ENCODE assay signal across 8 cellular contexts in the genomic region with DNA sequence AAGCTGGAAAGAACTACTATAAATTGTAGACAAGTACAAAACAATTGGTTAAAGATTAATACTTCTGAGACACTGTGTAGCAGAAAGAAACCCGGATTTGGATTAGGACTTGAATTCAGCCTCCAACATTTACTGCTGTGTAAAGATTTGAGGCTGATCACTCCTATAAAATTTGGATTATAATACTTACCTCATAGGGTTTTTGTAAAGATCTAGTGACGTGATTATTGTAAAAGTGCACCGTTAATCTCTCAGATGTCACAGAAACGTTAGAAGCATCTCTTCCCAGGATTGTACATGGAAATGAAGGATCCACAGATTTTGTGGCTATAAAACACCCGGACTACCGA. TPM values are rescaled to one million over a fixed set of nuclear protein-coding genes. Genes with fewer than 3 reads are reported as not detected.
A peak's percentile ranks its signal among the peaks of the same experiment; 100 is the strongest.
DNase-seq lines count a peak whose midpoint lies in the region; ATAC-seq and TF ChIP-seq lines count a peak whose summit lies in the region.

No MANE protein-coding gene starts in this region.

- no peak for TF ChIP-seq POLR2A in breast epithelium (IDR thresholded peaks at IDR 0.05)
- no peak for TF ChIP-seq POLR2A in erythroblast (IDR thresholded peaks at IDR 0.05; ENCODE audit: low read length)

- H3K4me3 ChIP-seq in GM12864 (ENCODE audit: low read depth, low read length) (peak overlapping the region; percentile 84), breast epithelium (peak overlapping the region; percentile 83 to 90 (median 90)), neutrophil (ENCODE audit: low read depth in 1 of 2, low read length in 1 of 2) (peak overlapping the region; percentile 76 to 89)

- TF ChIP-seq CTCF in GM12864 (IDR thresholded peaks at IDR 0.05; ENCODE audit: low read depth, low read length, missing control alignments) (no peak), breast epithelium (IDR thresholded peaks at IDR 0.05) (no peak), neutrophil (IDR thresholded peaks at IDR 0.05) (no peak)

- H3K27ac ChIP-seq in breast epithelium: peak overlapping the region; percentile 83 to 89
- peak overlapping the region; percentile 77 for H3K27ac ChIP-seq in neutrophil

- no peaks in the 10 kb centered on the region for H3K27me3 ChIP-seq in breast epithelium
- peaks cover 11% of the 10 kb centered on the region for H3K27me3 ChIP-seq in neutrophil

- ATAC-seq in HG03135 (IDR thresholded peaks at IDR 0.05; ENCODE audit: unreplicated experiment) (peak; percentile 11), HG02759 (IDR thresholded peaks at IDR 0.05; ENCODE audit: unreplicated experiment) (no peak)

- H3K36me3 ChIP-seq in breast epithelium: no peaks in the 10 kb centered on the region
- H3K36me3 ChIP-seq in neutrophil: no peaks in the 10 kb centered on the region

- no peaks in the 10 kb centered on the region for H3K4me1 ChIP-seq in breast epithelium
- peaks cover 7 to 12% of the 10 kb centered on the region in 2 experiments for H3K4me1 ChIP-seq in neutrophil (ENCODE audit: control insufficient read depth in 1 of 2, insufficient read depth in 1 of 2, low read depth in 1 of 2, low read length in 1 of 2)

- no peaks in the 10 kb centered on the region for H3K9me3 ChIP-seq in breast epithelium
- H3K9me3 ChIP-seq in neutrophil: no peaks in the 10 kb centered on the region

- intact Hi-C loops in breast epithelium (cut with DNase I; ENCODE audit: low total_unique reads): no loop called here

- no peak for DNase-seq in GM12864 (ENCODE audit: low read depth)
- DNase-seq in breast epithelium (ENCODE audit: low spot score in 2 of 2): no peak
- DNase-seq in stimulated activated naive CD4-positive, alpha-beta T cell (lab: John Stamatoyannopoulos, UW): no peak
- DNase-seq in stimulated activated CD4-positive, alpha-beta T cell treated with anti-CD3 and anti-CD28 coated beads, Interleukin-4, amount 100 ng/mL, for 4 hours: no peak
- DNase-seq in erythroblast (lab: John Stamatoyannopoulos, UW): no peak

RNA-seq across cellular contexts. Expression of gene HIKESHI, which starts 0.3 kb away (rescaled TPM):
- 10 to 100 TPM; 34.7 to 53.9 (median 43.5) TPM for total RNA-seq in breast epithelium

RNA-seq across cellular contexts. Expression of gene EED, which starts 57.2 kb away (rescaled TPM):
- total RNA-seq in breast epithelium: 10 to 100 TPM; 14.6 to 39.4 (median 26.2) TPM
